24 cellular contexts compared by ENCODE assay signal in the genomic region with DNA sequence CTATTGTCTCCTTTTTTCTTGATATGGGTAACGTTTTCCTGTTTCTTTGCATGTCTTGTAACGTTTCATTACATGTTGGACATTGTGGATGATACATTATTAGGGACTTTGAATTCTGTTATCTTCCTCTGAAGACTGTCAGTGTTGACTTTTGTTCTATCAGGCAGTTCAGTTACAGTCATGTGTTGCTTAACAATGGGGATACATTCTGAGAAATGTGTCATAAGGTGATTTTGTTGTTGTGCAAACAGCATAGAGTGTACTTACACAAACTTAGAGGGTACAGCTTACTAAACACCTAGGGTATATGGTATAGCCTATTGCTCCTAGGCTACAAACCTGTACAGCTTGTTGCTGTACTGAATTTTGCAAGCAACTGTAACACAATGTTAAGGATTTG.
A peak's percentile ranks its signal among the peaks of the same experiment; 100 is the strongest.
DNase-seq lines count a peak whose midpoint lies in the region; FAIRE-seq and TF ChIP-seq lines count a peak whose summit lies in the region.
"Had no signal": no experiment of that assay in that cellular context is flagged by ENCODE, and none has a peak within 500 bp of the region (broad histone marks: within the 10 kb centered on the region; RNA-seq: fewer than 3 reads in every experiment).

No MANE protein-coding gene starts in this region.

- no peaks in the 10 kb centered on the region for H3K9me3 Mint-ChIP-seq in MCF 10A (ENCODE audit: unreplicated experiment)
- peaks cover 0 to 9% (median 4%) of the 10 kb centered on the region in 7 donors for H3K9me3 Mint-ChIP-seq in CD14-positive monocyte
- H3K9me3 Mint-ChIP-seq: HFFc6 had no signal

- H3K4me1 Mint-ChIP-seq in MCF 10A (ENCODE audit: insufficient read depth, unreplicated experiment) (no peaks in the 10 kb centered on the region), CD14-positive monocyte (no peaks in the 10 kb centered on the region)
- H3K4me1 Mint-ChIP-seq: H9 had no signal

- no TSS peak for BruUV-seq in MCF 10A (replicated peaks; lab: Mats Ljungman, UMichigan)

- H3K27me3 Mint-ChIP-seq in MCF 10A (ENCODE audit: insufficient read depth, unreplicated experiment) (no peaks in the 10 kb centered on the region), CD14-positive monocyte (ENCODE audit: low read depth in 3 of 3) (peaks cover 0 to 2% (median 0%) of the 10 kb centered on the region in 3 donors)
- H3K27me3 Mint-ChIP-seq: CD4-positive, alpha-beta memory T cell had no signal

- H3K27ac ChIP-seq in breast epithelium (no peak overlapping the region), substantia nigra (ENCODE audit: low read depth, low read length, poor library complexity, severe bottlenecking) (no peak overlapping the region)
- H3K27ac ChIP-seq: A549; BLaER1 treated with 17β-estradiol and CSF1 and Interleukin-3, amounts not matched to agents 10 nM and 100 nM had no signal

- intact Hi-C loops in MCF 10A (cut with micrococcal nuclease) (loop anchor here (2.0 kb wide), 1 partner anchor 68 kb away; no protein-coding TSS in a partner anchor), breast epithelium (cut with DNase I; ENCODE audit: low total_unique reads) (no loop called here), CD14-positive monocyte (cut with micrococcal nuclease) (no loop called here)

- H3K36me3 ChIP-seq in breast epithelium (no peaks in the 10 kb centered on the region), bronchial epithelial cell (ENCODE audit: control insufficient read depth, insufficient read depth, low read length) (no peaks in the 10 kb centered on the region)
- H3K36me3 ChIP-seq: BE2C; BLaER1 treated with 17β-estradiol and CSF1 and Interleukin-3, amounts not matched to agents 10 nM and 100 nM had no signal

- H3K9me3 ChIP-seq in breast epithelium = peaks cover 0 to 13% of the 10 kb centered on the region in 2 donors
- H3K9me3 ChIP-seq: A549, BE2C had no signal

- no peaks in the 10 kb centered on the region for H3K4me1 ChIP-seq in breast epithelium
- H3K4me1 ChIP-seq: A549, BE2C had no signal

- no peak for TF ChIP-seq POLR2A in breast epithelium (IDR thresholded peaks at IDR 0.05)

- H3K27ac Mint-ChIP-seq in MCF 10A (ENCODE audit: low read depth, unreplicated experiment) (no peak overlapping the region), CD14-positive monocyte (no peak overlapping the region)
- H3K27ac Mint-ChIP-seq: H9, HFFc6 had no signal

- no peaks in the 10 kb centered on the region for H3K27me3 ChIP-seq in breast epithelium
- H3K27me3 ChIP-seq in bronchial epithelial cell (ENCODE audit: control insufficient read depth, insufficient read depth, low read length) = no peaks in the 10 kb centered on the region
- H3K27me3 ChIP-seq: BE2C; BLaER1 treated with 17β-estradiol and CSF1 and Interleukin-3, amounts not matched to agents 10 nM and 100 nM had no signal

- H3K4me3 Mint-ChIP-seq in MCF 10A (ENCODE audit: unreplicated experiment) (no peak overlapping the region), CD14-positive monocyte (no peak overlapping the region)
- H3K4me3 Mint-ChIP-seq: CD4-positive, alpha-beta memory T cell; H9; HFFc6 had no signal

- TF ChIP-seq CTCF in MCF 10A (IDR thresholded peaks at IDR 0.05; ENCODE audit: unreplicated experiment) = no peak
- no peak for TF ChIP-seq CTCF in breast epithelium (IDR thresholded peaks at IDR 0.05)
- TF ChIP-seq CTCF in bronchial epithelial cell (IDR thresholded peaks at IDR 0.05; ENCODE audit: insufficient read depth, low read length, severe bottlenecking) = no peak
- no peak for TF ChIP-seq CTCF in fibroblast of pulmonary artery (IDR thresholded peaks at IDR 0.05; ENCODE audit: low read length, missing control alignments)
- no peak for TF ChIP-seq CTCF in CD14-positive monocyte (IDR thresholded peaks at IDR 0.05)

- H3K36me3 Mint-ChIP-seq in MCF 10A (ENCODE audit: insufficient read depth, unreplicated experiment) (no peaks in the 10 kb centered on the region), CD14-positive monocyte (no peaks in the 10 kb centered on the region)

- POLR2A ChIA-PET in MCF 10A (lab: Yijun Ruan, JAX) = no interaction called here

- FAIRE-seq in HTR-8/SVneo (lab: Jason Lieb, UNC) (peak; percentile 60), bronchial epithelial cell (lab: Jason Lieb, UNC) (no peak)
- FAIRE-seq: A549, GM12892 had no signal

- DNase-seq in MCF 10A (ENCODE audit: unreplicated experiment) = peak; percentile 6
- no peak for DNase-seq in breast epithelium (ENCODE audit: low spot score in 2 of 2)
- no peak for DNase-seq in HTR-8/SVneo (ENCODE audit: insufficient read length, low spot score)
- peak; percentile 58 for DNase-seq in bronchial epithelial cell (ENCODE audit: low read depth)
- peak; percentile 10 for DNase-seq in fibroblast of pulmonary artery (ENCODE audit: low read depth)
- DNase-seq in substantia nigra (lab: John Stamatoyannopoulos, UW) = no peak
- no peak for DNase-seq in NCI-H446 treated with DMSO at 0.1 percent for 48 hours (lab: John Stamatoyannopoulos, UW)
- DNase-seq in CD14-positive monocyte (ENCODE audit: low spot score) = no peak
- DNase-seq: 8988T; ACHN; AML-193; BE2C; Calu3; CD4-positive, alpha-beta memory T cell; COR-L47; DMS53; DMS79 treated with DMSO at 0.1 percent for 48 hours; GF-D8; GOT3; H9; HFFc6 had no signal

- H3K4me3 ChIP-seq in breast epithelium = no peak overlapping the region
- H3K4me3 ChIP-seq in bronchial epithelial cell (ENCODE audit: low read depth, low read length) = no peak overlapping the region
- H3K4me3 ChIP-seq in fibroblast of pulmonary artery (replicated peaks; ENCODE audit: low read depth, low read length) = no peak overlapping the region
- H3K4me3 ChIP-seq: A549; BLaER1 treated with 17β-estradiol and CSF1 and Interleukin-3, amounts not matched to agents 10 nM and 100 nM had no signal

- CTCF ChIA-PET in MCF 10A (lab: Yijun Ruan, JAX) = interaction anchor here (1.2 kb wide), 2 partner anchors 38 to 414 kb away, joined by 3 to 4 read pairs; no protein-coding TSS in a partner anchor

Comparison
In these comparisons a context has a peak if more than half of its experiments do, and no peak if none do; other contexts are left out.
1. DNase-seq: peak in MCF 10A (single experiment), bronchial epithelial cell (single experiment) and fibroblast of pulmonary artery (single experiment); none in breast epithelium (0 of 2), HTR-8/SVneo (single experiment), substantia nigra (0 of 49), NCI-H446 treated with DMSO at 0.1 percent for 48 hours (single experiment) and CD14-positive monocyte (single experiment).